In the genomic region with DNA sequence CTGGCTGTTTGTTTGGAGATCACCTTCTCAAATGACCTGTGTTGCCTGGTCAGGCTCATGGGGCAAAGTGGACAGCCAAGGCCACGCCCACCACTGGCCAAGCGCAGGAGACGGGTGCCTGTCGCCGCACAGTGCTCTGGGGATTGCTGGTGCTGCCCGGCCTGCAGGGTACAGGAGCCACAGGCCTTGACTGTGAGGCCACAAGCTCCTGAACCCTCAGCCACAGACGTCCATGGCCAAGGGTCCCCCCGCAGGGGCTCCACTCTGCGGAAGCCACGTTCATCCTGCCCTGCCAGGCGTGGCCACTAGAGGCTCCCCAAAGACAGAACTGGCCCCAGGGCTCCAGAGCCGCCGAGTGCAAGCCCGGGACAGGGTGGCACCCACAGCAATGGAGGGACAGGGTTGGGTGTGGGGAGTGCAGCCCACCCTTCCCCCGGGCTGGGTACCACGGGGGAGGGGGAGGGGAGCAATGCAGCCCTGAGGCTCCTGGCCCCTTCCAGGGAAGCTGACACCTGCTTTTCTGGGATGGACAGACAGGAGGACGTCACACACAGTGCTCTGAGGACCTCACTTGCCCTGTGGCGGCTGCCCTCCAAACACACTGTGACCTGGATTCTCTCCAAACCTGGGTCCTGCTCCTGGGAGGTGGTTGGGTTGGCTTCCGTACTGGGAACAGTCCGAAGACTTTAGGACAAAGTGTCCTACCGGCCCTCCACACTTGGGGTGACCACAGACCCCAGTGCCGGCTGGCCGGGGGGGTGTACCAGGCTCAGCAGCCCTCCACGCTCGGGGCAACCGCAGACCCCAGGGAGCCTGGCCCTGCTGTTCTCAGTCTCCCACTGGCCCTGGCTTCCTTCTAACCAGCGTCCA, we compare ENCODE assay signal across 8 cellular contexts. TPM values are rescaled to one million over a fixed set of nuclear protein-coding genes. Genes with fewer than 3 reads are reported as not detected.
DNase-seq lines count a peak whose midpoint lies in the region; ATAC-seq and TF ChIP-seq lines count a peak whose summit lies in the region.

No MANE protein-coding gene starts in this region.

- no peak overlapping the region for H4K12ac ChIP-seq in trophoblast cell (ENCODE audit: low read depth, low read length)

- H3K4me3 Mint-ChIP-seq in glutamatergic neuron (ENCODE audit: unreplicated experiment) = no peak overlapping the region

- DNase-seq in C1 segment of cervical spinal cord (lab: John Stamatoyannopoulos, UW) = peak in 13 of 14 donors; percentile 17 to 85 (median 65)
- DNase-seq in Kasumi-1 (lab: John Stamatoyannopoulos, UW) = peak; percentile 61 to 64
- peak; percentile 83 for DNase-seq in RWPE2 (ENCODE audit: low spot score)
- peak; percentile 72 for DNase-seq in activated naive CD4-positive, alpha-beta T cell treated with anti-CD3 and anti-CD28 coated beads, Interleukin-2, amount 50 U/mL, for 16 hours
- peak; percentile 83 for DNase-seq in glutamatergic neuron
- peak; percentile 68 to 78 for DNase-seq in trophoblast cell
- DNase-seq in upper lobe of right lung = peak; percentile 87

- H2BK120ac ChIP-seq in trophoblast cell (ENCODE audit: insufficient read depth, low read length, poor library complexity) = no peak overlapping the region

- H2BK12ac ChIP-seq in trophoblast cell (ENCODE audit: low read length) = no peak overlapping the region

- no peak overlapping the region for H4K91ac ChIP-seq in trophoblast cell (ENCODE audit: low read depth, low read length)

- peaks cover 13% of the 10 kb centered on the region for H3K27me3 Mint-ChIP-seq in glutamatergic neuron (ENCODE audit: unreplicated experiment)

- H2AFZ ChIP-seq in trophoblast cell (ENCODE audit: insufficient read depth, low read length, poor library complexity) = no peak overlapping the region

- no peak overlapping the region for H4K8ac ChIP-seq in trophoblast cell (ENCODE audit: low read depth, low read length)

- no peak overlapping the region for H2AK5ac ChIP-seq in trophoblast cell (ENCODE audit: low read length)

- H2BK5ac ChIP-seq in trophoblast cell (ENCODE audit: low read depth, low read length, poor library complexity) = no peak overlapping the region

- H3K9me3 ChIP-seq in RWPE2 (ENCODE audit: severe bottlenecking) (no peaks in the 10 kb centered on the region), trophoblast cell (ENCODE audit: insufficient read depth, low read depth, low read length) (peaks cover 1% of the 10 kb centered on the region), upper lobe of right lung (no peaks in the 10 kb centered on the region)

- no peak overlapping the region for H3K27ac Mint-ChIP-seq in glutamatergic neuron (ENCODE audit: unreplicated experiment)

- no peaks in the 10 kb centered on the region for H3K36me3 Mint-ChIP-seq in glutamatergic neuron (ENCODE audit: unreplicated experiment)

- H3K27me3 ChIP-seq in RWPE2 (ENCODE audit: insufficient read depth, poor library complexity, severe bottlenecking) = peaks cover 30% of the 10 kb centered on the region
- no peaks in the 10 kb centered on the region for H3K27me3 ChIP-seq in trophoblast cell (ENCODE audit: insufficient read depth, low read length)
- H3K27me3 ChIP-seq in upper lobe of right lung = peaks cover 8% of the 10 kb centered on the region

- H3K4ac ChIP-seq in trophoblast cell (ENCODE audit: low read depth, low read length) = no peak overlapping the region

- peak; percentile 96 for TF ChIP-seq CTCF in RWPE2 (IDR thresholded peaks at IDR 0.05; ENCODE audit: poor library complexity, severe bottlenecking)
- TF ChIP-seq CTCF in glutamatergic neuron (IDR thresholded peaks at IDR 0.05; ENCODE audit: partially characterized antibody, unreplicated experiment) = peak; percentile 89
- peak; percentile 90 for TF ChIP-seq CTCF in upper lobe of right lung (IDR thresholded peaks at IDR 0.05)

- H3K4me3 ChIP-seq in RWPE2 (ENCODE audit: severe bottlenecking) (no peak overlapping the region), trophoblast cell (ENCODE audit: low read depth, low read length) (no peak overlapping the region), upper lobe of right lung (no peak overlapping the region)

- H3K4me1 ChIP-seq in RWPE2 (ENCODE audit: insufficient read depth, poor library complexity, severe bottlenecking) (peaks cover 4% of the 10 kb centered on the region), trophoblast cell (ENCODE audit: control insufficient read depth in 1 of 2, insufficient read depth in 2 of 2, low read length in 2 of 2) (peaks cover 3 to 21% of the 10 kb centered on the region in 2 experiments), upper lobe of right lung (peaks cover 23% of the 10 kb centered on the region)

- intact Hi-C loops in upper lobe of right lung (cut with DNase I) = loop anchor here (5.0 kb wide), 1 partner anchor 231 kb away; no protein-coding TSS in a partner anchor

- H3K27ac ChIP-seq in RWPE2 (ENCODE audit: poor library complexity, severe bottlenecking) (no peak overlapping the region), trophoblast cell (ENCODE audit: low read depth, low read length) (no peak overlapping the region), upper lobe of right lung (peak overlapping the region; percentile 36)

- H3K4me1 Mint-ChIP-seq in glutamatergic neuron (ENCODE audit: low read depth, unreplicated experiment) = peaks cover 7% of the 10 kb centered on the region

- H3K18ac ChIP-seq in trophoblast cell (ENCODE audit: low read length) = no peak overlapping the region

- H3K4me2 ChIP-seq in trophoblast cell (ENCODE audit: low read length) = peak overlapping the region; percentile 39

- no peak overlapping the region for H3K14ac ChIP-seq in trophoblast cell (ENCODE audit: low read length)

- no peaks in the 10 kb centered on the region for H3K36me3 ChIP-seq in RWPE2 (ENCODE audit: low read depth)
- H3K36me3 ChIP-seq in trophoblast cell (ENCODE audit: control insufficient read depth in 1 of 2, insufficient read depth in 2 of 2, low read length in 2 of 2) = peaks cover 7 to 10% of the 10 kb centered on the region in 2 experiments
- H3K36me3 ChIP-seq in upper lobe of right lung = no peaks in the 10 kb centered on the region

- H3K23ac ChIP-seq in trophoblast cell (ENCODE audit: low read length) = no peak overlapping the region

- no peaks in the 10 kb centered on the region for H3K79me1 ChIP-seq in trophoblast cell (ENCODE audit: low read length)

- no CpG with 5 or more reads among the region's 27 CpGs for WGBS in trophoblast cell (ENCODE audit: extremely low coverage, insufficient coverage, insufficient read length)

- H3K9me3 Mint-ChIP-seq in glutamatergic neuron (ENCODE audit: unreplicated experiment) = peaks cover 13% of the 10 kb centered on the region

- H3K9ac ChIP-seq in trophoblast cell (ENCODE audit: low read length) = no peak overlapping the region

- ATAC-seq in GM19467 (IDR thresholded peaks at IDR 0.05; ENCODE audit: unreplicated experiment) (peak; percentile 51), RWPE2 (ENCODE audit: low read depth) (peak; percentile 66), upper lobe of right lung (peak; percentile 83)

- no peaks in the 10 kb centered on the region for H3K79me2 ChIP-seq in trophoblast cell (ENCODE audit: control insufficient read depth, insufficient read depth, low read length, poor library complexity)

RNA-seq across cellular contexts. Expression of a gene that starts 21.5 kb away (rescaled TPM):
- total RNA-seq in glutamatergic neuron (ENCODE audit: unreplicated experiment) (44.5 TPM), upper lobe of right lung (16.1 TPM)
- polyA plus RNA-seq in trophoblast cell (2013) = 0.11 and 0.12 TPM in 2 replicates

RNA-seq across cellular contexts. Expression of a gene that starts 59.6 kb away (rescaled TPM):
- total RNA-seq in glutamatergic neuron (ENCODE audit: unreplicated experiment) = 43.9 TPM
- polyA plus RNA-seq in trophoblast cell (2013) = 6.8 and 7.2 TPM in 2 replicates
- 13.2 TPM for total RNA-seq in upper lobe of right lung
